9 cellular contexts compared by ENCODE assay signal in genomic region chr10:5018671-5019277, GRCh38. TPM values are rescaled to one million over a fixed set of nuclear protein-coding genes. Genes with fewer than 3 reads are reported as not detected.
DNase-seq lines count a peak whose midpoint lies in the region; ATAC-seq, FAIRE-seq and TF ChIP-seq lines count a peak whose summit lies in the region.
"Not testable (repeated sequence)": the region's sequence is repeated elsewhere in the genome, so short reads cannot be mapped to it uniquely, and the experiment has no call there.
"Had no signal": no experiment of that assay in that cellular context is flagged by ENCODE, and none has a peak within 500 bp of the region (broad histone marks: within the 10 kb centered on the region; RNA-seq: fewer than 3 reads in every experiment).

No MANE protein-coding gene starts in this region.

- not testable (repeated sequence) for H3K27ac ChIP-seq in IMR-90 (ENCODE audit: insufficient read depth, low read length); brain microvascular endothelial cell; fibroblast of lung (ENCODE audit: insufficient read depth, low read length); keratinocyte (ENCODE audit: control insufficient read depth, insufficient read depth, low read length)
- H3K27ac ChIP-seq in tibial artery: peak overlapping the region; percentile 52 to 55

- H3K23ac ChIP-seq in IMR-90 (ENCODE audit: low read depth, low read length): not testable (repeated sequence)

- not testable (repeated sequence) for H4K91ac ChIP-seq in IMR-90 (ENCODE audit: insufficient read depth, low read depth, low read length)

- not testable (repeated sequence) for H3K27me3 ChIP-seq in BE2C; IMR-90 (ENCODE audit: control insufficient read depth, insufficient read depth, low read length); brain microvascular endothelial cell (replicated peaks); fibroblast of lung (ENCODE audit: control insufficient read depth, insufficient read depth, low read length); keratinocyte (ENCODE audit: control insufficient read depth, extremely low read depth, insufficient read depth, low read length); tibial artery

- in situ Hi-C loops in IMR-90 (cut with MboI; ENCODE audit: low sequenced_read_pairs); brain microvascular endothelial cell (cut with HindIII; ENCODE audit: low pct_ligation_motif_present, low sequenced_read_pairs): not testable (repeated sequence)

- H3K36me3 ChIP-seq in BE2C; IMR-90 (ENCODE audit: control insufficient read depth, insufficient read depth, low read length); brain microvascular endothelial cell (replicated peaks); fibroblast of lung (ENCODE audit: control insufficient read depth, insufficient read depth, low read length); keratinocyte (ENCODE audit: control insufficient read depth in 2 of 2, extremely low read depth in 1 of 2, insufficient read depth in 2 of 2, low read length in 2 of 2); tibial artery: not testable (repeated sequence)

- not testable (repeated sequence) for H3K18ac ChIP-seq in IMR-90 (ENCODE audit: low read depth, low read length)

- not testable (repeated sequence) for H2AK9ac ChIP-seq in IMR-90 (replicated peaks; ENCODE audit: low read depth, low read length, poor library complexity)

- POLR2A ChIA-PET in IMR-90 (lab: Charles Lee; ENCODE audit: unreplicated experiment): not testable (repeated sequence)

- H4K20me1 ChIP-seq in IMR-90 (ENCODE audit: insufficient read depth, low read length); fibroblast of lung (ENCODE audit: control insufficient read depth, extremely low read depth, insufficient read depth, low read length); keratinocyte (ENCODE audit: control insufficient read depth, extremely low read depth, insufficient read depth, low read length): not testable (repeated sequence)

- H3K4ac ChIP-seq in IMR-90 (ENCODE audit: low read depth, low read length): not testable (repeated sequence)

- H2BK120ac ChIP-seq in IMR-90 (ENCODE audit: low read depth, low read length): not testable (repeated sequence)

- not testable (repeated sequence) for H2BK20ac ChIP-seq in IMR-90 (ENCODE audit: low read depth, low read length)

- peak; percentile 89 for FAIRE-seq in keratinocyte (lab: Jason Lieb, UNC)

- H3K79me2 ChIP-seq in fibroblast of lung (ENCODE audit: control insufficient read depth, insufficient read depth, low read length); keratinocyte (ENCODE audit: control insufficient read depth, insufficient read depth, low read length): not testable (repeated sequence)

- H3K9ac ChIP-seq in IMR-90 (ENCODE audit: low read depth, low read length); fibroblast of lung (ENCODE audit: insufficient read depth, low read length); keratinocyte (ENCODE audit: control insufficient read depth, extremely low read depth, insufficient read depth, low read length): not testable (repeated sequence)

- dilution Hi-C loops in IMR-90 (cut with HindIII; ENCODE audit: low sequenced_read_pairs, unreplicated experiment); keratinocyte (cut with MboI; ENCODE audit: extremely low pct_ligation_motif_present, low sequenced_read_pairs): not testable (repeated sequence)

- H3K14ac ChIP-seq in IMR-90 (replicated peaks; ENCODE audit: low read depth, low read length): not testable (repeated sequence)

- not testable (repeated sequence) for H3K9me3 ChIP-seq in BE2C; IMR-90 (ENCODE audit: control insufficient read depth, insufficient read depth, low read length); fibroblast of lung (ENCODE audit: control insufficient read depth, insufficient read depth, low read depth, low read length); keratinocyte (ENCODE audit: control insufficient read depth, low read depth, low read length); tibial artery

- H3K9me1 ChIP-seq in IMR-90 (ENCODE audit: insufficient read depth, low read length); keratinocyte (ENCODE audit: control insufficient read depth, extremely low read depth, insufficient read depth, low read length): not testable (repeated sequence)

- not testable (repeated sequence) for H3K4me3 ChIP-seq in BE2C (ENCODE audit: low read depth, low read length); IMR-90 (ENCODE audit: insufficient read depth, low read depth, low read length); brain microvascular endothelial cell (ENCODE audit: low read depth, low read length); fibroblast of lung (replicated peaks in 1 of 4; ENCODE audit: control extremely low read depth in 1 of 4, insufficient read depth in 1 of 4, low read depth in 3 of 4, low read length in 4 of 4); keratinocyte (ENCODE audit: control insufficient read depth in 2 of 3, extremely low read depth in 1 of 3, insufficient read depth in 2 of 3, low read depth in 1 of 3, low read length in 3 of 3); tibial artery

- TF ChIP-seq POLR2A in IMR-90 (IDR thresholded peaks at IDR 0.05; ENCODE audit: low read depth, low read length): not testable (repeated sequence)

- not testable (repeated sequence) for H2AK5ac ChIP-seq in IMR-90 (ENCODE audit: low read depth, low read length)

- H2AFZ ChIP-seq in IMR-90 (replicated peaks; ENCODE audit: low read length, poor library complexity); fibroblast of lung (ENCODE audit: low read length): not testable (repeated sequence)
- peak overlapping the region; percentile 40 for H2AFZ ChIP-seq in keratinocyte (ENCODE audit: control insufficient read depth, low read length)

- peak; percentile 99 for ATAC-seq in IMR-90 (ENCODE audit: low read depth)
- ATAC-seq in omental fat pad (ENCODE audit: low FRiP score): peak; percentile 90

- 0 out of 2 replicates have a peak, but pooled peaks have one; percentile 9 for TF ChIP-seq CTCF in BE2C (IDR thresholded peaks at IDR 0.05; ENCODE audit: low read depth, low read length)
- 0 out of 2 replicates have a peak, but pooled peaks have one; percentile 23 for TF ChIP-seq CTCF in IMR-90 (conservative IDR thresholded peaks at IDR 0.05; ENCODE audit: low read depth, low read length)
- TF ChIP-seq CTCF in brain microvascular endothelial cell (IDR thresholded peaks at IDR 0.05; ENCODE audit: low read depth, low read length, missing control alignments); omental fat pad (IDR thresholded peaks at IDR 0.05): not testable (repeated sequence)
- peak; percentile 29 to 37 for TF ChIP-seq CTCF in fibroblast of lung (conservative IDR thresholded peaks at IDR 0.05 in 1 of 2, IDR thresholded peaks at IDR 0.05 in 1 of 2; ENCODE audit: low read depth in 1 of 2, low read length in 2 of 2)
- peak in 2 of 3 experiments; percentile 13 to 39 for TF ChIP-seq CTCF in keratinocyte (optimal IDR thresholded peaks at IDR 0.05 in 1 of 3, IDR thresholded peaks at IDR 0.05 in 1 of 3, conservative IDR thresholded peaks at IDR 0.05 in 1 of 3; ENCODE audit: extremely low read depth in 1 of 3, insufficient read depth in 2 of 3, low read length in 3 of 3)
- TF ChIP-seq CTCF in tibial artery (IDR thresholded peaks at IDR 0.05): peak; percentile 35 to 46

- no CpG with 5 or more reads among the region's 3 CpGs for WGBS in IMR-90 (ENCODE audit: extremely low coverage in 2 of 2, insufficient read length in 1 of 2), 2 experiments

- not testable (repeated sequence) for H3K79me1 ChIP-seq in IMR-90 (ENCODE audit: low read depth in 1 of 2, low read length in 2 of 2)

- not testable (repeated sequence) for DNase-seq in BE2C; keratinocyte (ENCODE audit: low read depth, low spot score); omental fat pad (ENCODE audit: low spot score)
- DNase-seq in IMR-90 (peak; percentile 60), RPMI8226 (peak; percentile 59), brain microvascular endothelial cell (peak; percentile 64), fibroblast of lung (ENCODE audit: low read depth in 2 of 2) (peak; percentile 63 to 83), tibial artery (peak; percentile 49 to 71)

- not testable (repeated sequence) for H2BK5ac ChIP-seq in IMR-90 (ENCODE audit: low read depth, low read length, poor library complexity, severe bottlenecking)

- H3K4me1 ChIP-seq in BE2C; IMR-90 (ENCODE audit: control insufficient read depth, insufficient read depth, low read length); fibroblast of lung (ENCODE audit: control insufficient read depth, extremely low read depth, insufficient read depth, low read length): not testable (repeated sequence)
- H3K4me1 ChIP-seq in keratinocyte (ENCODE audit: control insufficient read depth, extremely low read depth, insufficient read depth, low read length) (peaks cover 19% of the 10 kb centered on the region), tibial artery (peaks cover 0 to 34% (median 24%) of the 10 kb centered on the region in 4 donors)

- CTCF ChIA-PET in IMR-90 (lab: Yijun Ruan, JAX): interaction anchor here (1.1 kb wide), 1 partner anchor 169 kb away, joined by 5 read pairs; no protein-coding TSS in a partner anchor

- intact Hi-C loops in IMR-90 (cut with micrococcal nuclease): loop anchor here (2.0 kb wide), 2 partner anchors 76 to 264 kb away; partner anchors contain the start of gene AKR1C3
- intact Hi-C loops in tibial artery (cut with DNase I; ENCODE audit: low total_unique reads): not testable (repeated sequence)

- H3K56ac ChIP-seq in IMR-90 (ENCODE audit: extremely low read depth, insufficient read depth, low read length): not testable (repeated sequence)

- not testable (repeated sequence) for H3K4me2 ChIP-seq in IMR-90 (ENCODE audit: low read depth, low read length); fibroblast of lung (ENCODE audit: extremely low read depth, insufficient read depth, low read length); keratinocyte (ENCODE audit: control insufficient read depth, extremely low read depth, insufficient read depth, low read depth, low read length)

- H4K8ac ChIP-seq in IMR-90 (ENCODE audit: low read depth in 2 of 2, low read length in 2 of 2): not testable (repeated sequence)

- not testable (repeated sequence) for BruUV-seq in IMR-90 (replicated peaks; lab: Mats Ljungman, UMichigan)

- TF ChIP-seq RAD21 in IMR-90 (IDR thresholded peaks at IDR 0.05; ENCODE audit: low read length): peak; percentile 23; the same call in 1 of the 2 replicates

- H4K5ac ChIP-seq in IMR-90 (ENCODE audit: low read depth, low read length): not testable (repeated sequence)

- H2BK15ac ChIP-seq in IMR-90 (ENCODE audit: low read depth, low read length): not testable (repeated sequence)

RNA-seq across cellular contexts. Expression of gene AKR1C2, which starts 15.1 kb away (rescaled TPM):
- polyA plus RNA-seq in BE2C (2012; ENCODE audit: insufficient read depth, insufficient read length, low read depth): 2.3 TPM
- total RNA-seq in IMR-90 (2012; rRNA removed) (0.28 and 0.36 TPM in 2 replicates), fibroblast of lung (10.6 and 13.4 TPM in 2 replicates), omental fat pad (100 to 1,000 TPM in 3 of 4 donors, 10 to 100 TPM in 1; 51.7 to 269 (median 192) TPM)
- polyA plus RNA-seq in IMR-90 (2012; rRNA removed) (0.99 and 1.0 TPM in 2 replicates), fibroblast of lung (12.1 and 14.6 TPM in 2 replicates), keratinocyte (24.2 to 173 TPM (median 66.0 TPM) in 3 replicates)
- polyA plus RNA-seq in IMR-90 (2012; cell fraction: cytosol; rRNA removed): 0.76 and 1.7 TPM in 2 replicates
- polyA plus RNA-seq in IMR-90 (2012; cell fraction: nucleus; rRNA removed; ENCODE audit: low replicate concordance): 0.20 and 1.5 TPM in 2 replicates
- polyA plus RNA-seq in fibroblast of lung (2012): 10.9 and 12.2 TPM in 2 replicates
- polyA minus RNA-seq in fibroblast of lung (ENCODE audit: low replicate concordance) (6.8 and 9.7 TPM in 2 replicates), keratinocyte (7.8 to 78.1 TPM (median 31.6 TPM) in 3 replicates)
- polyA plus RNA-seq in keratinocyte (2011; ENCODE audit: low read depth): 43.6 TPM
- 50.5 and 71.2 TPM in 2 replicates for polyA plus RNA-seq in keratinocyte (2011; cell fraction: cytosol; rRNA removed)
- 68.6 and 75.6 TPM in 2 replicates for polyA plus RNA-seq in keratinocyte (2011; cell fraction: nucleus; rRNA removed)
- polyA plus RNA-seq in keratinocyte (2012; ENCODE audit: low replicate concordance): 21.0 and 101 TPM in 2 replicates
- polyA minus RNA-seq in keratinocyte (2011; cell fraction: cytosol; rRNA and poly(A)+ RNA removed): 23.6 TPM
- polyA minus RNA-seq in keratinocyte (2011; cell fraction: nucleus; rRNA and poly(A)+ RNA removed): 9.7 and 21.4 TPM in 2 replicates
- total RNA-seq: CD4-positive, CD25-positive, alpha-beta regulatory T cell had no signal
- polyA plus RNA-seq: CD4-positive, CD25-positive, alpha-beta regulatory T cell had no signal

RNA-seq across cellular contexts. Expression of gene AKR1C1, which starts 55.6 kb away (rescaled TPM):
- 1.2 TPM for polyA plus RNA-seq in BE2C (2012; ENCODE audit: insufficient read depth, insufficient read length, low read depth)
- 3.6 and 5.0 TPM in 2 replicates for total RNA-seq in IMR-90 (2012; rRNA removed)
- polyA plus RNA-seq in IMR-90 (2012; rRNA removed): 3.8 and 5.4 TPM in 2 replicates
- 2.3 and 3.5 TPM in 2 replicates for polyA plus RNA-seq in IMR-90 (2012; cell fraction: cytosol; rRNA removed)
- 2.6 and 11.5 TPM in 2 replicates for polyA plus RNA-seq in IMR-90 (2012; cell fraction: nucleus; rRNA removed; ENCODE audit: low replicate concordance)
- 72.2 and 154 TPM in 2 replicates for total RNA-seq in fibroblast of lung
- polyA plus RNA-seq in fibroblast of lung: 92.9 and 118 TPM in 2 replicates
- polyA plus RNA-seq in fibroblast of lung (2012): 52.0 and 60.0 TPM in 2 replicates
- 75.1 and 81.9 TPM in 2 replicates for polyA minus RNA-seq in fibroblast of lung (ENCODE audit: low replicate concordance)
- 19.5 to 33.9 TPM (median 28.1 TPM) in 3 replicates for polyA plus RNA-seq in keratinocyte
- polyA plus RNA-seq in keratinocyte (2011; ENCODE audit: low read depth): 19.3 TPM
- 25.1 and 37.8 TPM in 2 replicates for polyA plus RNA-seq in keratinocyte (2011; cell fraction: cytosol; rRNA removed)
- polyA plus RNA-seq in keratinocyte (2011; cell fraction: nucleus; rRNA removed): 30.1 and 33.5 TPM in 2 replicates
- polyA plus RNA-seq in keratinocyte (2012; ENCODE audit: low replicate concordance): 9.3 and 37.8 TPM in 2 replicates
- 8.8 to 26.9 TPM (median 23.3 TPM) in 3 replicates for polyA minus RNA-seq in keratinocyte
- 6.9 TPM for polyA minus RNA-seq in keratinocyte (2011; cell fraction: cytosol; rRNA and poly(A)+ RNA removed)
- 14.8 and 37.4 TPM in 2 replicates for polyA minus RNA-seq in keratinocyte (2011; cell fraction: nucleus; rRNA and poly(A)+ RNA removed)
- total RNA-seq in omental fat pad: 100 to 1,000 TPM; 107 to 237 (median 129) TPM

Comparison
In these comparisons a context has a peak if more than half of its experiments do, and no peak if none do; other contexts are left out.
1. RNA of gene AKR1C1, which starts 55.6 kb away (total RNA-seq): 72.2 to 154 TPM in fibroblast of lung and 107 to 237 TPM in omental fat pad; 3.6 to 5.0 TPM in IMR-90; every median in the first group is over 10 times any median in the second.